In genomic region chr14:30006695-30007094, GRCh38 we compare ENCODE assay signal across 28 cellular contexts.
DNase-seq lines count a peak whose midpoint lies in the region; ATAC-seq, FAIRE-seq and TF ChIP-seq lines count a peak whose summit lies in the region.
"Had no signal": no experiment of that assay in that cellular context is flagged by ENCODE, and none has a peak within 500 bp of the region (broad histone marks: within the 10 kb centered on the region; RNA-seq: fewer than 3 reads in every experiment).

No MANE protein-coding gene starts in this region.

- TF ChIP-seq RAD21 in HepG2 (CRISPR knock-in tag; IDR thresholded peaks at IDR 0.05) (no peak), neural cell (conservative IDR thresholded peaks at IDR 0.05) (no peak)

- ATAC-seq in HepG2, result no peak
- no peak for ATAC-seq in right lobe of liver
- ATAC-seq in HG02763 (IDR thresholded peaks at IDR 0.05; ENCODE audit: unreplicated experiment), result no peak
- no peak for ATAC-seq in HG02870 (IDR thresholded peaks at IDR 0.05; ENCODE audit: unreplicated experiment)
- no peak for ATAC-seq in pancreas
- ATAC-seq: GM12878 had no signal

- H3K36me3 ChIP-seq in HepG2 (replicated peaks in 1 of 2; ENCODE audit: control insufficient read depth in 1 of 2, insufficient read depth in 2 of 2, low read length in 2 of 2) (no peaks in the 10 kb centered on the region), right lobe of liver (no peaks in the 10 kb centered on the region), neural cell (ENCODE audit: insufficient read depth, low read length) (no peaks in the 10 kb centered on the region), testis (ENCODE audit: low read depth, missing control alignments) (no peaks in the 10 kb centered on the region), pancreas (no peaks in the 10 kb centered on the region)
- H3K36me3 ChIP-seq: BE2C, BLaER1 had no signal

- DNase-seq in HepG2 (ENCODE audit: low spot score) (no peak), right lobe of liver (no peak), NCI-H69 (lab: John Stamatoyannopoulos, UW) (peak; percentile 27), testis (peak; percentile 22), pancreas (no peak)
- DNase-seq: 8988T; ACHN; BE2C; C1 segment of cervical spinal cord; CD4-positive, alpha-beta memory T cell; CD4-positive, CD25-positive, alpha-beta regulatory T cell; CD8-positive, alpha-beta memory T cell; COR-L47; DMS 273 treated with DMSO at 0.1 percent for 48 hours; DMS153; DMS53; DMS79; DND-41; EL; GDM1 had no signal

- peaks cover 23% of the 10 kb centered on the region for H3K9me3 ChIP-seq in HepG2 (ENCODE audit: low read length)
- no peaks in the 10 kb centered on the region for H3K9me3 ChIP-seq in right lobe of liver
- H3K9me3 ChIP-seq in neural cell (ENCODE audit: low read length), result no peaks in the 10 kb centered on the region
- H3K9me3 ChIP-seq in testis, result no peaks in the 10 kb centered on the region
- H3K9me3 ChIP-seq in pancreas, result no peaks in the 10 kb centered on the region
- H3K9me3 ChIP-seq: BE2C, BLaER1 had no signal

- intact Hi-C loops in HepG2 (cut with micrococcal nuclease; ENCODE audit: unreplicated experiment) (no loop called here), right lobe of liver (cut with DNase I) (loop anchor here (10.0 kb wide), 1 partner anchor 462 kb away; no protein-coding TSS in a partner anchor), testis (cut with DNase I; ENCODE audit: low total_unique reads) (no loop called here), pancreas (cut with DNase I) (loop anchor here in 1 of 3 donors (10.0 kb wide), 1 partner anchor 462 kb away; no protein-coding TSS in a partner anchor)

- FAIRE-seq in HepG2 (lab: Jason Lieb, UNC) (no peak), pancreas (lab: Jason Lieb, UNC) (no peak)
- FAIRE-seq: A204.1, GM12878, GM12892, GM18507 had no signal

- TF ChIP-seq EP300 in HepG2 (IDR thresholded peaks at IDR 0.05; ENCODE audit: low read depth in 2 of 2, low read length in 2 of 2) (no peak), HepG2 (CRISPR knock-in tag; IDR thresholded peaks at IDR 0.05; ENCODE audit: borderline replicate concordance) (no peak), neural cell (conservative IDR thresholded peaks at IDR 0.05; ENCODE audit: poor library complexity, severe bottlenecking) (peak; percentile 94)

- no TSS peak for BruUV-seq in HepG2 (replicated peaks; lab: Mats Ljungman, UMichigan)

- H3K9me2 ChIP-seq in neural cell (ENCODE audit: insufficient read depth, low read length), result no peaks in the 10 kb centered on the region

- H3K4me3 ChIP-seq in HepG2 (replicated peaks in 1 of 3; ENCODE audit: insufficient read depth in 1 of 3, low read depth in 2 of 3, low read length in 3 of 3) (no peak overlapping the region), right lobe of liver (no peak overlapping the region), neural cell (ENCODE audit: low read length) (no peak overlapping the region), testis (no peak overlapping the region), pancreas (no peak overlapping the region)
- H3K4me3 ChIP-seq: BLaER1, GM12878 had no signal

- H3K4me1 ChIP-seq in HepG2 (ENCODE audit: insufficient read depth, low read length) (no peaks in the 10 kb centered on the region), right lobe of liver (no peaks in the 10 kb centered on the region), testis (peaks cover 10% of the 10 kb centered on the region), pancreas (no peaks in the 10 kb centered on the region)
- H3K4me1 ChIP-seq: BE2C, BLaER1 had no signal

- POLR2A ChIA-PET in HepG2 (lab: Yijun Ruan, JAX), result no interaction called here

- H3K27ac ChIP-seq in HepG2 (ENCODE audit: extremely low read length, insufficient read depth, low read length) (no peak overlapping the region), right lobe of liver (no peak overlapping the region), neural cell (ENCODE audit: low read length) (peak overlapping the region; percentile 52), testis (no peak overlapping the region), pancreas (no peak overlapping the region)
- H3K27ac ChIP-seq: BLaER1 had no signal

- H3K27me3 ChIP-seq in HepG2 (ENCODE audit: control insufficient read depth in 1 of 2, insufficient read depth in 2 of 2, low read length in 2 of 2) (no peaks in the 10 kb centered on the region), right lobe of liver (no peaks in the 10 kb centered on the region), neural cell (ENCODE audit: insufficient read depth, low read depth, low read length) (no peaks in the 10 kb centered on the region), testis (no peaks in the 10 kb centered on the region), pancreas (no peaks in the 10 kb centered on the region)
- H3K27me3 ChIP-seq: BE2C, BLaER1 had no signal

- CTCF ChIA-PET in HepG2 (lab: Yijun Ruan, JAX; ENCODE audit: low intra/inter-chr PET ratio, low total read pairs), result no interaction called here

- H3K9ac ChIP-seq in HepG2 (ENCODE audit: insufficient read depth, low read depth, low read length), result no peak overlapping the region
- H3K9ac ChIP-seq in neural cell (ENCODE audit: low read length), result no peak overlapping the region
- H3K9ac ChIP-seq: BLaER1 had no signal

- H3K79me2 ChIP-seq in HepG2 (ENCODE audit: insufficient read depth, low read length) (no peaks in the 10 kb centered on the region), neural cell (replicated peaks; ENCODE audit: insufficient read depth, low read length) (no peaks in the 10 kb centered on the region)

- H2AFZ ChIP-seq in HepG2 (ENCODE audit: low read length) (no peak overlapping the region), neural cell (ENCODE audit: low read depth, low read length) (no peak overlapping the region)

- TF ChIP-seq POLR2A in HepG2 (IDR thresholded peaks at IDR 0.05; ENCODE audit: insufficient read depth in 1 of 2, low read depth in 2 of 2, low read length in 2 of 2) (no peak), right lobe of liver (IDR thresholded peaks at IDR 0.05) (no peak), testis (IDR thresholded peaks at IDR 0.05) (no peak)

- in situ Hi-C loops in HepG2 (cut with HindIII; ENCODE audit: extremely low pct_ligation_motif_present, low pct_unique_long_range_greater_than_20kb), result loop anchor here (5.0 to 10.0 kb wide), 2 partner anchors 452 to 1254 kb away; no protein-coding TSS in a partner anchor

- no peaks in the 10 kb centered on the region for H3F3A ChIP-seq in neural cell (ENCODE audit: insufficient read depth, low read length, poor library complexity, severe bottlenecking)

- no peaks in the 10 kb centered on the region for H4K20me1 ChIP-seq in HepG2 (ENCODE audit: insufficient read depth, low read length)
- no peaks in the 10 kb centered on the region for H4K20me1 ChIP-seq in neural cell (ENCODE audit: insufficient read depth)
- H4K20me1 ChIP-seq: BLaER1 had no signal

- H3K4me2 ChIP-seq in HepG2 (ENCODE audit: low read depth, low read length) (no peak overlapping the region), neural cell (ENCODE audit: low read length) (no peak overlapping the region)
- H3K4me2 ChIP-seq: BLaER1 had no signal

- 2% methylated on average over 2 of the region's 2 CpGs for WGBS in HepG2 (ENCODE audit: low lambda C conversion rate)
- WGBS in right lobe of liver (ENCODE audit: insufficient coverage, low coverage, low lambda C conversion rate, missing lambda C conversion rate), result 58% methylated on average over 2 of the region's 2 CpGs
- 68 to 71% methylated on average over 2 of the region's 2 CpGs for WGBS in testis, 2 donors
- WGBS in pancreas, 2 donors, result 75% methylated on average over 2 of the region's 2 CpGs

- TF ChIP-seq CTCF in HepG2 (CRISPR knock-in tag; IDR thresholded peaks at IDR 0.05) (no peak), right lobe of liver (IDR thresholded peaks at IDR 0.05) (no peak), neural cell (IDR thresholded peaks at IDR 0.05; ENCODE audit: poor library complexity, severe bottlenecking) (no peak), testis (IDR thresholded peaks at IDR 0.05) (no peak), pancreas (IDR thresholded peaks at IDR 0.05) (no peak)

TF ChIP-seq in HepG2, 621 proteins besides CTCF, POLR2A, EP300 and RAD21:
- TF ChIP-seq ZNF597 (CRISPR knock-in tag; IDR thresholded peaks at IDR 0.05), result no peak
- TF ChIP-seq CREB1 (IDR thresholded peaks at IDR 0.05), result 0 out of 2 replicates have a peak, but pooled peaks have one; percentile 4
- TF ChIP-seq CREB1 (CRISPR knock-in tag; IDR thresholded peaks at IDR 0.05), result no peak
- TF ChIP-seq XBP1 (CRISPR knock-in tag; IDR thresholded peaks at IDR 0.05), result no peak
TF ChIP-seq in HepG2: peak in this region for 1.

TF ChIP-seq in neural cell, 6 proteins besides CTCF, POLR2A, EP300 and RAD21:
- TF ChIP-seq MXI1 (conservative IDR thresholded peaks at IDR 0.05; ENCODE audit: poor library complexity, severe bottlenecking), result no peak
- TF ChIP-seq TAF1 (IDR thresholded peaks at IDR 0.05; ENCODE audit: low read depth), result no peak
- peak; percentile 82 for TF ChIP-seq REST (IDR thresholded peaks at IDR 0.05; ENCODE audit: borderline replicate concordance)
- peak; percentile 69 for TF ChIP-seq POLR2AphosphoS5 (IDR thresholded peaks at IDR 0.05)

Comparison
In these comparisons a context has a peak if more than half of its experiments do, and no peak if none do; other contexts are left out.
1. intact Hi-C loops: an anchor here in right lobe of liver (10.0 kb wide); none called in HepG2 and testis.
2. DNase-seq: peak in NCI-H69 (single experiment) and testis (single experiment); none in HepG2 (single experiment), right lobe of liver (0 of 3) and pancreas (0 of 6).